In the genomic region with DNA sequence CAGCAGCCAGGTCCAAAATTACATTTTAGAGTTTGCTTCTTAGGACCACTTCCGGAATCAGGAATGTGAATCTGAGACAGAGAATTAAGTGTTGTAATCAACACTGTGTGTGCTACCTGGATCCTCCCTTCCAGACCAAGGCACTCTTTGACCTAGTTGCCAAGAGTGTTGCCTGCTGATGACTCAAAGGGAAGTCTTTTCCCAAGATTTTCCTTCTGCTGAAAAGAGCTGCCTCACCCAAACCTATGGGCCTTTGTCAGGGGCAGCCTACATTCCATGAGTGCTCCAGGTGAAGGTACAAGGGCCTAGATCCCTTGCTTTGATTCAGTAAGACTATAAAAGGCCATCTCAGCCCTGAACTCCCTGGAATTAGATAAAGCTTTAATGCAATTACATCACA, we compare ENCODE assay signal across 24 cellular contexts.
"Had no signal": no experiment of that assay in that cellular context is flagged by ENCODE, and none has a peak within 500 bp of the region (broad histone marks: within the 10 kb centered on the region; RNA-seq: fewer than 3 reads in every experiment).

No MANE protein-coding gene starts in this region.

- FAIRE-seq: endometrium, kidney, small intestine had no signal

- H3K27me3 Mint-ChIP-seq: activated CD4-positive, alpha-beta T cell treated with anti-CD3 and anti-CD28 coated beads, Interleukin-2, amount 10 ng/mL, durations not matched to agents 24 days and 14 days; activated CD8-positive, alpha-beta T cell treated with anti-CD3 and anti-CD28 coated beads for 36 hours; activated naive CD4-positive, alpha-beta T cell treated with anti-CD3 and anti-CD28 coated beads, Interleukin-2, amount 10 ng/mL, durations not matched to agents 7 days and 5 days; activated naive CD8-positive, alpha-beta T cell treated with anti-CD3 and anti-CD28 coated beads, Interleukin-2, amount 50 U/mL, for 24 hours; brain; central memory CD8-positive, alpha-beta T cell; naive B cell; stimulated activated naive CD8-positive, alpha-beta T cell treated with anti-CD3 and anti-CD28 coated beads, Interleukin-15, Interleukin-2, amounts not matched to agents 100 ng/mL and 50 ng/mL, for 24 hours had no signal

- DNase-seq: activated CD4-positive, alpha-beta T cell treated with anti-CD3 and anti-CD28 coated beads, Interleukin-2, amount 10 ng/mL, durations not matched to agents 24 days and 14 days; activated CD8-positive, alpha-beta T cell treated with anti-CD3 and anti-CD28 coated beads for 36 hours; activated effector memory CD4-positive, alpha-beta T cell treated with Interleukin-2 at 50 U/mL for 16 hours; activated naive CD4-positive, alpha-beta T cell treated with anti-CD3 and anti-CD28 coated beads, Interleukin-2, amount 10 ng/mL, durations not matched to agents 7 days and 5 days; activated naive CD8-positive, alpha-beta T cell treated with anti-CD3 and anti-CD28 coated beads, Interleukin-2, amount 50 U/mL, for 24 hours; activated T-cell treated with anti-CD3 and anti-CD28 coated beads, Interleukin-2, amount 50 U/mL, for 48 hours; anterior cingulate cortex; cortex of kidney; hippocampal formation; kidney; left lung; mucosa of descending colon; naive B cell; right lobe of liver; small intestine; stimulated activated CD4-positive, alpha-beta T cell treated with anti-CD3 and anti-CD28 coated beads, Interleukin-15, amount 100 ng/mL, for 24 hours; stimulated activated CD4-positive, alpha-beta T cell treated with anti-CD3 and anti-CD28 coated beads, Interleukin-2, amount 100 ng/mL, for 48 hours; transverse colon had no signal

- H3K27ac ChIP-seq: left lung, right lobe of liver, transverse colon had no signal

- H3K27ac Mint-ChIP-seq: activated CD4-positive, alpha-beta T cell treated with anti-CD3 and anti-CD28 coated beads, Interleukin-2, amount 10 ng/mL, durations not matched to agents 24 days and 14 days; activated CD8-positive, alpha-beta T cell treated with anti-CD3 and anti-CD28 coated beads for 36 hours; activated naive CD4-positive, alpha-beta T cell treated with anti-CD3 and anti-CD28 coated beads, Interleukin-2, amount 10 ng/mL, durations not matched to agents 7 days and 5 days; activated naive CD8-positive, alpha-beta T cell treated with anti-CD3 and anti-CD28 coated beads, Interleukin-2, amount 50 U/mL, for 24 hours; brain; naive B cell; stimulated activated naive CD8-positive, alpha-beta T cell treated with anti-CD3 and anti-CD28 coated beads, Interleukin-15, Interleukin-2, amounts not matched to agents 100 ng/mL and 50 ng/mL, for 24 hours; T-helper 1 cell treated with Interleukin-12 subunit alpha and Interleukin-12 subunit beta and Interleukin-4 antibody, amounts not matched to agents 30 μg/mL and 1 μg/mL, for 36 hours had no signal

- H3K4me3 Mint-ChIP-seq: activated CD4-positive, alpha-beta T cell treated with anti-CD3 and anti-CD28 coated beads, Interleukin-2, amount 10 ng/mL, durations not matched to agents 24 days and 14 days; activated CD8-positive, alpha-beta T cell treated with anti-CD3 and anti-CD28 coated beads for 36 hours; activated naive CD4-positive, alpha-beta T cell treated with anti-CD3 and anti-CD28 coated beads, Interleukin-2, amount 10 ng/mL, durations not matched to agents 7 days and 5 days; activated naive CD8-positive, alpha-beta T cell treated with anti-CD3 and anti-CD28 coated beads, Interleukin-2, amount 50 U/mL, for 24 hours; brain; central memory CD8-positive, alpha-beta T cell; naive B cell; stimulated activated naive CD8-positive, alpha-beta T cell treated with anti-CD3 and anti-CD28 coated beads, Interleukin-15, Interleukin-2, amounts not matched to agents 100 ng/mL and 50 ng/mL, for 24 hours; T-helper 1 cell treated with Interleukin-12 subunit alpha and Interleukin-12 subunit beta and Interleukin-4 antibody, amounts not matched to agents 30 μg/mL and 1 μg/mL, for 36 hours had no signal

- H3K4me1 Mint-ChIP-seq: activated CD4-positive, alpha-beta T cell treated with anti-CD3 and anti-CD28 coated beads, Interleukin-2, amount 10 ng/mL, durations not matched to agents 24 days and 14 days; activated naive CD4-positive, alpha-beta T cell treated with anti-CD3 and anti-CD28 coated beads, Interleukin-2, amount 10 ng/mL, durations not matched to agents 7 days and 5 days; activated naive CD8-positive, alpha-beta T cell treated with anti-CD3 and anti-CD28 coated beads, Interleukin-2, amount 50 U/mL, for 24 hours; brain; central memory CD8-positive, alpha-beta T cell; naive B cell had no signal

- H3K4me3 ChIP-seq: left lung, mucosa of descending colon, right lobe of liver, transverse colon had no signal

- H3K36me3 Mint-ChIP-seq: activated naive CD4-positive, alpha-beta T cell treated with anti-CD3 and anti-CD28 coated beads, Interleukin-2, amount 10 ng/mL, durations not matched to agents 7 days and 5 days had no signal

- ATAC-seq: activated CD8-positive, alpha-beta T cell treated with anti-CD3 and anti-CD28 coated beads for 36 hours; activated naive CD8-positive, alpha-beta T cell treated with anti-CD3 and anti-CD28 coated beads, Interleukin-2, amount 50 U/mL, for 24 hours; esophagus mucosa; left lung; mucosa of descending colon; right lobe of liver had no signal

- H3K36me3 ChIP-seq: left lung, right lobe of liver, transverse colon had no signal

- H3K4me1 ChIP-seq: left lung, right lobe of liver, transverse colon had no signal

- H3K9me3 ChIP-seq: right lobe of liver had no signal

- H3K27me3 ChIP-seq: left lung, right lobe of liver, transverse colon had no signal
